1 cellular context compared by ENCODE assay signal in genomic region chr14:89445252-89445973, GRCh38.
TF ChIP-seq lines count a peak whose summit lies in the region.

No MANE protein-coding gene starts in this region.

TF ChIP-seq in HepG2, 621 proteins besides CTCF, POLR2A, EP300 and RAD21 (continued from another document):
- TF ChIP-seq, protein P1, sequence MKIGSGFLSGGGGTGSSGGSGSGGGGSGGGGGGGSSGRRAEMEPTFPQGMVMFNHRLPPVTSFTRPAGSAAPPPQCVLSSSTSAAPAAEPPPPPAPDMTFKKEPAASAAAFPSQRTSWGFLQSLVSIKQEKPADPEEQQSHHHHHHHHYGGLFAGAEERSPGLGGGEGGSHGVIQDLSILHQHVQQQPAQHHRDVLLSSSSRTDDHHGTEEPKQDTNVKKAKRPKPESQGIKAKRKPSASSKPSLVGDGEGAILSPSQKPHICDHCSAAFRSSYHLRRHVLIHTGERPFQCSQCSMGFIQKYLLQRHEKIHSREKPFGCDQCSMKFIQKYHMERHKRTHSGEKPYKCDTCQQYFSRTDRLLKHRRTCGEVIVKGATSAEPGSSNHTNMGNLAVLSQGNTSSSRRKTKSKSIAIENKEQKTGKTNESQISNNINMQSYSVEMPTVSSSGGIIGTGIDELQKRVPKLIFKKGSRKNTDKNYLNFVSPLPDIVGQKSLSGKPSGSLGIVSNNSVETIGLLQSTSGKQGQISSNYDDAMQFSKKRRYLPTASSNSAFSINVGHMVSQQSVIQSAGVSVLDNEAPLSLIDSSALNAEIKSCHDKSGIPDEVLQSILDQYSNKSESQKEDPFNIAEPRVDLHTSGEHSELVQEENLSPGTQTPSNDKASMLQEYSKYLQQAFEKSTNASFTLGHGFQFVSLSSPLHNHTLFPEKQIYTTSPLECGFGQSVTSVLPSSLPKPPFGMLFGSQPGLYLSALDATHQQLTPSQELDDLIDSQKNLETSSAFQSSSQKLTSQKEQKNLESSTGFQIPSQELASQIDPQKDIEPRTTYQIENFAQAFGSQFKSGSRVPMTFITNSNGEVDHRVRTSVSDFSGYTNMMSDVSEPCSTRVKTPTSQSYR (CRISPR knock-in tag; IDR thresholded peaks at IDR 0.05; ENCODE audit: borderline replicate concordance): no peak
- no peak for TF ChIP-seq MIER2 (CRISPR knock-in tag; IDR thresholded peaks at IDR 0.05)
- TF ChIP-seq, protein P2, sequence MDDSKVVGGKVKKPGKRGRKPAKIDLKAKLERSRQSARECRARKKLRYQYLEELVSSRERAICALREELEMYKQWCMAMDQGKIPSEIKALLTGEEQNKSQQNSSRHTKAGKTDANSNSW (CRISPR knock-in tag; IDR thresholded peaks at IDR 0.05; ENCODE audit: borderline replicate concordance): no peak
- no peak for TF ChIP-seq HOXD1 (CRISPR knock-in tag; IDR thresholded peaks at IDR 0.05)
- no peak for TF ChIP-seq ZNF431 (CRISPR knock-in tag; IDR thresholded peaks at IDR 0.05; ENCODE audit: borderline replicate concordance, low read depth)
